In the genomic region with DNA sequence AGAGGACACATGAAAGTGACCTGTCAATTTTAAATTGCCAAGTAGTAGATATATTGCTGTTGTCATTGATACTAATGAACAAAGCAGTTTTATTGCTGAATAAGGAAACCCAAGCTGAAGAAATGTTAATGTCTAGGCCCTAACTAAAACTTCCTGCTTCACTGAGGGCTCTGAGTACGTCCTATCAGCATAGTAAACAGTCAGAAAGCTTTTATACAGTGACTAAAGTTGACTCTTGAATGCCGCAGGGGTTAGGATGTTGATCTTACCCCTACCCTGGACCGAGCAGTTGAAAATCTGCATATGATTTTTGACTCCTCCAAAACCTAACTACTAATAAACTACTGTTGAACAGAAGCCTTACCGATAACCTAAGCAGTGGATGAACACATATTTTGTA, we compare ENCODE assay signal across 17 cellular contexts.
"Had no signal": no experiment of that assay in that cellular context is flagged by ENCODE, and none has a peak within 500 bp of the region (broad histone marks: within the 10 kb centered on the region; RNA-seq: fewer than 3 reads in every experiment).

No MANE protein-coding gene starts in this region.

- H3K9me3 ChIP-seq: heart left ventricle, sigmoid colon, SK-N-SH had no signal

- H3K4me1 ChIP-seq: neural progenitor cell, sigmoid colon had no signal

- H3K4me3 Mint-ChIP-seq: neural progenitor cell; stimulated activated naive B cell treated with anti-CD40 and anti-IgM and Interleukin-4, amounts not matched to agents 10 μg/mL and 1 μg/mL and 100 μg/mL, for 72 hours; type B pancreatic cell had no signal

- H3K27ac ChIP-seq: cardiac muscle cell, heart left ventricle, neural progenitor cell, sigmoid colon had no signal

- H3K4me2 ChIP-seq: neural progenitor cell, SK-N-SH, smooth muscle cell had no signal

- H2AFZ ChIP-seq: neural progenitor cell had no signal

- H3K36me3 Mint-ChIP-seq: neural progenitor cell, type B pancreatic cell had no signal

- H3K4me3 ChIP-seq: cardiac muscle cell, heart left ventricle, neural progenitor cell, sigmoid colon, smooth muscle cell had no signal

- H3K9me3 Mint-ChIP-seq: neural progenitor cell, type B pancreatic cell had no signal

- H3K4me1 Mint-ChIP-seq: neural progenitor cell had no signal

- H3K27ac Mint-ChIP-seq: neural progenitor cell; progenitor cell of endocrine pancreas; stimulated activated naive B cell treated with anti-CD40 and anti-IgM and Interleukin-4, amounts not matched to agents 10 μg/mL and 1 μg/mL and 100 μg/mL, for 72 hours; type B pancreatic cell had no signal

- DNase-seq: activated CD4-positive, alpha-beta T cell treated with anti-CD3 and anti-CD28 coated beads for 1 hour; activated CD4-positive, alpha-beta T cell treated with anti-CD3 and anti-CD28 coated beads, Interleukin-2, amount 50 U/mL, for 4 hours; activated CD8-positive, alpha-beta memory T cell treated with anti-CD3 and anti-CD28 coated beads for 24 hours; activated CD8-positive, alpha-beta memory T cell treated with anti-CD3 and anti-CD28 coated beads, Interleukin-2, amount 50 U/mL, for 4 hours; activated gamma-delta T cell; cortex of kidney; heart left ventricle; sigmoid colon; SK-N-SH; stimulated activated CD4-positive, alpha-beta T cell treated with anti-CD3 and anti-CD28 coated beads, Interleukin-2, amount 100 ng/mL, for 48 hours; stimulated activated CD8-positive, alpha-beta memory T cell treated with anti-CD3 and anti-CD28 coated beads, Interleukin-4, amount 100 ng/mL, for 48 hours; stimulated activated naive B cell treated with anti-CD40 and anti-IgM and Interleukin-4, amounts not matched to agents 10 μg/mL and 1 μg/mL and 100 μg/mL, for 72 hours had no signal

- H3K9ac ChIP-seq: neural progenitor cell, SK-N-SH had no signal

- H3K27me3 Mint-ChIP-seq: stimulated activated naive B cell treated with anti-CD40 and anti-IgM and Interleukin-4, amounts not matched to agents 10 μg/mL and 1 μg/mL and 100 μg/mL, for 72 hours; type B pancreatic cell had no signal

- H3K9me2 ChIP-seq: SK-N-SH had no signal

- H3K36me3 ChIP-seq: cardiac muscle cell, heart left ventricle, neural progenitor cell, sigmoid colon had no signal

- H3K27me3 ChIP-seq: cardiac muscle cell, heart left ventricle, neural progenitor cell, sigmoid colon had no signal

- ATAC-seq: stimulated activated naive B cell treated with anti-CD40 and anti-IgM and Interleukin-4, amounts not matched to agents 10 μg/mL and 1 μg/mL and 100 μg/mL, for 72 hours had no signal
